In genomic region chr22:38696606-38697005, GRCh38 we compare ENCODE assay signal across 8 cellular contexts. TPM values are rescaled to one million over a fixed set of nuclear protein-coding genes. Genes with fewer than 3 reads are reported as not detected.
DNase-seq lines count a peak whose midpoint lies in the region; ATAC-seq and TF ChIP-seq lines count a peak whose summit lies in the region.

No MANE protein-coding gene starts in this region.

- H3K9ac ChIP-seq in muscle layer of colon (ENCODE audit: low read length): no peak overlapping the region

- H3K36me3 ChIP-seq in SJSA1 (peaks cover 57% of the 10 kb centered on the region), muscle layer of colon (ENCODE audit: insufficient read depth, low read length) (peaks cover 5% of the 10 kb centered on the region)

- H3K27ac Mint-ChIP-seq in type B pancreatic cell: peak overlapping the region; percentile 98

- peak overlapping the region; percentile 91 for H3K4me3 Mint-ChIP-seq in type B pancreatic cell

- peaks cover 5% of the 10 kb centered on the region for H3K27me3 Mint-ChIP-seq in type B pancreatic cell

- DNase-seq in EH (ENCODE audit: low read depth): peak; percentile 82
- peak; percentile 53 to 67 for DNase-seq in SJSA1 (ENCODE audit: low read depth in 1 of 2, low spot score in 2 of 2)
- peak; percentile 86 to 94 for DNase-seq in cardiac fibroblast (ENCODE audit: low read depth in 2 of 2)
- no peak for DNase-seq in type B pancreatic cell (ENCODE audit: extremely low spot score, unreplicated experiment)
- no peak for DNase-seq in NCI-H774 (lab: John Stamatoyannopoulos, UW)
- DNase-seq in NCI-H2196 treated with DMSO at 0.1 percent for 48 hours (lab: John Stamatoyannopoulos, UW; ENCODE audit: unreplicated experiment): no peak

- H3K4me1 Mint-ChIP-seq in type B pancreatic cell (ENCODE audit: unreplicated experiment): peaks cover 50% of the 10 kb centered on the region

- H3K9me3 Mint-ChIP-seq in type B pancreatic cell: no peaks in the 10 kb centered on the region

- TF ChIP-seq CTCF in cardiac fibroblast (IDR thresholded peaks at IDR 0.05; ENCODE audit: low read depth, low read length) (no peak), type B pancreatic cell (conservative IDR thresholded peaks at IDR 0.05) (no peak)

- H3K9me3 ChIP-seq in SJSA1 (replicated peaks) (peaks cover 6% of the 10 kb centered on the region; the same call in 1 of the 2 replicates), muscle layer of colon (ENCODE audit: low read length) (no peaks in the 10 kb centered on the region)

- no peak overlapping the region for H3K4me3 ChIP-seq in SJSA1
- H3K4me3 ChIP-seq in cardiac fibroblast (replicated peaks in 1 of 2; ENCODE audit: low read depth in 2 of 2, low read length in 2 of 2): peak overlapping the region in 1 of 2 donors; percentile 22
- H3K4me3 ChIP-seq in muscle layer of colon (ENCODE audit: low read depth in 1 of 2, low read length in 2 of 2): no peak overlapping the region

- no peak for ATAC-seq in HG02884 (IDR thresholded peaks at IDR 0.05; ENCODE audit: unreplicated experiment)

- no peaks in the 10 kb centered on the region for H3K27me3 ChIP-seq in SJSA1 (replicated peaks)
- H3K27me3 ChIP-seq in muscle layer of colon (ENCODE audit: control insufficient read depth in 1 of 2, insufficient read depth in 2 of 2, low read length in 2 of 2): no peaks in the 10 kb centered on the region

- H3K36me3 Mint-ChIP-seq in type B pancreatic cell: peaks cover 23% of the 10 kb centered on the region

- H3K27ac ChIP-seq in SJSA1: peak overlapping the region; percentile 76
- H3K27ac ChIP-seq in muscle layer of colon (ENCODE audit: low read depth, low read length): peak overlapping the region; percentile 66

- H3K4me1 ChIP-seq in SJSA1 (replicated peaks) (peaks cover 46% of the 10 kb centered on the region), muscle layer of colon (ENCODE audit: insufficient read depth, low read length) (peaks cover 42% of the 10 kb centered on the region)

RNA-seq across cellular contexts. Expression of gene JOSD1, which starts 4.1 kb away (rescaled TPM):
- total RNA-seq in SJSA1 (2014; rRNA removed; shearing (Covaris generic)): 53.5 and 67.0 TPM in 2 replicates
- 43.4 and 51.8 TPM in 2 replicates for total RNA-seq in type B pancreatic cell (ENCODE audit: low replicate concordance)

RNA-seq across cellular contexts. Expression of gene GTPBP1, which starts 9.1 kb away (rescaled TPM):
- total RNA-seq in SJSA1 (2014; rRNA removed; shearing (Covaris generic)): 24.8 and 28.9 TPM in 2 replicates
- total RNA-seq in type B pancreatic cell (ENCODE audit: low replicate concordance): 47.1 and 60.1 TPM in 2 replicates

RNA-seq across cellular contexts. Expression of gene TOMM22, which starts 14.8 kb away (rescaled TPM):
- 61.0 and 103 TPM in 2 replicates for total RNA-seq in SJSA1 (2014; rRNA removed; shearing (Covaris generic))
- total RNA-seq in type B pancreatic cell (ENCODE audit: low replicate concordance): 80.8 and 91.6 TPM in 2 replicates

RNA-seq across cellular contexts. Expression of gene CBY1, which starts 40.2 kb away (rescaled TPM):
- total RNA-seq in SJSA1 (2014; rRNA removed; shearing (Covaris generic)): 8.8 and 13.5 TPM in 2 replicates
- total RNA-seq in type B pancreatic cell (ENCODE audit: low replicate concordance): 48.9 and 53.5 TPM in 2 replicates

RNA-seq across cellular contexts. Expression of gene FAM227A, which starts 40.4 kb away (rescaled TPM):
- total RNA-seq in SJSA1 (2014; rRNA removed; shearing (Covaris generic)): 0.42 TPM in 1 of 2 replicates, not detected in the other
- total RNA-seq in type B pancreatic cell (ENCODE audit: low replicate concordance): 5.0 and 11.2 TPM in 2 replicates

Comparison
In these comparisons a context has a peak if more than half of its experiments do, and no peak if none do; other contexts are left out.
1. DNase-seq: peak in EH (single experiment), SJSA1 (2 of 2) and cardiac fibroblast (2 of 2); none in type B pancreatic cell (single experiment), NCI-H774 (single experiment) and NCI-H2196 treated with DMSO at 0.1 percent for 48 hours (single experiment).